In genomic region chr5:127031863-127032232, GRCh38 we compare ENCODE assay signal across 14 cellular contexts. TPM values are rescaled to one million over a fixed set of nuclear protein-coding genes. Genes with fewer than 3 reads are reported as not detected.
DNase-seq lines count a peak whose midpoint lies in the region; ATAC-seq and TF ChIP-seq lines count a peak whose summit lies in the region.
"Had no signal": no experiment of that assay in that cellular context is flagged by ENCODE, and none has a peak within 500 bp of the region (broad histone marks: within the 10 kb centered on the region; RNA-seq: fewer than 3 reads in every experiment).

No MANE protein-coding gene starts in this region.

- no peaks in the 10 kb centered on the region for H3K9me3 ChIP-seq in thyroid gland

- H3K4me3 ChIP-seq in thyroid gland (replicated peaks in 1 of 3), result no peak overlapping the region

- no peak for TF ChIP-seq POLR2A in thyroid gland (IDR thresholded peaks at IDR 0.05)

- peaks cover 23% of the 10 kb centered on the region for H3K4me1 Mint-ChIP-seq in activated T-cell treated with anti-CD3 and anti-CD28 coated beads, Interleukin-2, amount 50 U/mL, for 72 hours (ENCODE audit: low read depth)
- peaks cover 5% of the 10 kb centered on the region for H3K4me1 Mint-ChIP-seq in chondrocyte (ENCODE audit: low read depth)
- peaks cover 16 to 40% of the 10 kb centered on the region in 2 donors for H3K4me1 Mint-ChIP-seq in stimulated activated naive B cell treated with anti-CD40 and anti-IgM and Interleukin-4, amounts not matched to agents 10 μg/mL and 1 μg/mL and 100 μg/mL, for 72 hours

- no peaks in the 10 kb centered on the region for H3K36me3 ChIP-seq in thyroid gland

- no peak for TF ChIP-seq CTCF in chondrocyte (IDR thresholded peaks at IDR 0.05)
- no peak for TF ChIP-seq CTCF in thyroid gland (IDR thresholded peaks at IDR 0.05)

- H3K27ac Mint-ChIP-seq in activated T-cell treated with anti-CD3 and anti-CD28 coated beads, Interleukin-2, amount 50 U/mL, for 72 hours, result no peak overlapping the region
- no peak overlapping the region for H3K27ac Mint-ChIP-seq in chondrocyte (ENCODE audit: unreplicated experiment)
- peak overlapping the region; percentile 97 for H3K27ac Mint-ChIP-seq in stimulated activated naive B cell treated with anti-CD40 and anti-IgM and Interleukin-4, amounts not matched to agents 10 μg/mL and 1 μg/mL and 100 μg/mL, for 72 hours

- no peaks in the 10 kb centered on the region for H3K9me3 Mint-ChIP-seq in activated T-cell treated with anti-CD3 and anti-CD28 coated beads, Interleukin-2, amount 50 U/mL, for 72 hours
- no peaks in the 10 kb centered on the region for H3K9me3 Mint-ChIP-seq in chondrocyte (ENCODE audit: low read depth)
- no peaks in the 10 kb centered on the region for H3K9me3 Mint-ChIP-seq in stimulated activated naive B cell treated with anti-CD40 and anti-IgM and Interleukin-4, amounts not matched to agents 10 μg/mL and 1 μg/mL and 100 μg/mL, for 72 hours

- WGBS in thyroid gland, 2 donors, result 77 to 100% methylated on average over 2 of the region's 2 CpGs

- no peak overlapping the region for H3K27ac ChIP-seq in thyroid gland

- no peaks in the 10 kb centered on the region for H3K36me3 Mint-ChIP-seq in activated T-cell treated with anti-CD3 and anti-CD28 coated beads, Interleukin-2, amount 50 U/mL, for 72 hours (ENCODE audit: insufficient read depth in 2 of 2)
- no peaks in the 10 kb centered on the region for H3K36me3 Mint-ChIP-seq in chondrocyte (ENCODE audit: low read depth)
- peaks cover 9 to 12% of the 10 kb centered on the region in 2 donors for H3K36me3 Mint-ChIP-seq in stimulated activated naive B cell treated with anti-CD40 and anti-IgM and Interleukin-4, amounts not matched to agents 10 μg/mL and 1 μg/mL and 100 μg/mL, for 72 hours

- H3K27me3 Mint-ChIP-seq in activated T-cell treated with anti-CD3 and anti-CD28 coated beads, Interleukin-2, amount 50 U/mL, for 72 hours (ENCODE audit: low read depth), result peaks cover 18% of the 10 kb centered on the region
- H3K27me3 Mint-ChIP-seq in chondrocyte (ENCODE audit: low read depth), result peaks cover 6% of the 10 kb centered on the region
- no peaks in the 10 kb centered on the region for H3K27me3 Mint-ChIP-seq in stimulated activated naive B cell treated with anti-CD40 and anti-IgM and Interleukin-4, amounts not matched to agents 10 μg/mL and 1 μg/mL and 100 μg/mL, for 72 hours

- no peak for DNase-seq in activated T-cell treated with anti-CD3 and anti-CD28 coated beads, Interleukin-2, amount 50 U/mL, for 72 hours
- DNase-seq in activated T-cell treated with anti-CD3 and anti-CD28 coated beads, Interleukin-2, amount 50 U/mL, for 48 hours, result no peak
- DNase-seq in MV-4-11 (lab: John Stamatoyannopoulos, UW) (peak; percentile 11), chondrocyte (ENCODE audit: low spot score) (no peak), thyroid gland (no peak), SIG-M5 treated with dmso at 0.1 percent for 504 hours (lab: John Stamatoyannopoulos, UW; ENCODE audit: unreplicated experiment) (no peak)
- DNase-seq in stimulated activated naive B cell treated with anti-CD40 and anti-IgM and Interleukin-4, amounts not matched to agents 10 μg/mL and 1 μg/mL and 100 μg/mL, for 72 hours, result no peak
- DNase-seq: GOT3; Karpas-422; NCI-H446; SIG-M5; stimulated activated naive CD4-positive, alpha-beta T cell treated with Interleukin-2 at 50 U/mL for 16 hours had no signal

- no peak for ATAC-seq in activated T-cell treated with anti-CD3 and anti-CD28 coated beads, Interleukin-2, amount 50 U/mL, for 72 hours (replicated peaks in 1 of 2)
- ATAC-seq in stimulated activated naive B cell treated with anti-CD40 and anti-IgM and Interleukin-4, amounts not matched to agents 10 μg/mL and 1 μg/mL and 100 μg/mL, for 72 hours (replicated peaks), result no peak
- no peak for ATAC-seq in GM18519 (IDR thresholded peaks at IDR 0.05; ENCODE audit: low FRiP score, unreplicated experiment)
- ATAC-seq: esophagus mucosa had no signal

- H3K27me3 ChIP-seq in thyroid gland, result no peaks in the 10 kb centered on the region

- intact Hi-C loops in thyroid gland (cut with DNase I), result no loop called here

- peaks cover 7 to 21% of the 10 kb centered on the region in 2 donors for H3K4me1 ChIP-seq in thyroid gland

- H3K4me3 Mint-ChIP-seq in activated T-cell treated with anti-CD3 and anti-CD28 coated beads, Interleukin-2, amount 50 U/mL, for 72 hours, result peak overlapping the region; percentile 87 to 91
- H3K4me3 Mint-ChIP-seq in chondrocyte (ENCODE audit: unreplicated experiment), result peak overlapping the region; percentile 84
- peak overlapping the region; percentile 89 to 98 for H3K4me3 Mint-ChIP-seq in stimulated activated naive B cell treated with anti-CD40 and anti-IgM and Interleukin-4, amounts not matched to agents 10 μg/mL and 1 μg/mL and 100 μg/mL, for 72 hours

RNA-seq across cellular contexts. Expression of gene MARCHF3, which starts 1.5 kb away (rescaled TPM):
- 10 to 100 TPM in 1 of 2 donors, 1 to 10 TPM in 1; 9.3 to 12.4 TPM for total RNA-seq in activated T-cell treated with anti-CD3 and anti-CD28 coated beads, Interleukin-2, amount 50 U/mL, for 72 hours
- total RNA-seq in chondrocyte (1.5 to 2.2 TPM (median 2.0 TPM) in 3 replicates), thyroid gland (10 to 100 TPM in 1 of 4 donors, 1 to 10 TPM in 3; 3.0 to 14.5 (median 4.6) TPM)

RNA-seq across cellular contexts. Expression of gene C5orf63, which starts 41.5 kb away (rescaled TPM):
- 10 to 100 TPM; 16.0 to 16.4 TPM for total RNA-seq in activated T-cell treated with anti-CD3 and anti-CD28 coated beads, Interleukin-2, amount 50 U/mL, for 72 hours
- total RNA-seq in chondrocyte, result 0.46 to 0.77 TPM (median 0.50 TPM) in 3 replicates
- 10 to 100 TPM in 1 of 4 donors, 1 to 10 TPM in 3; 4.3 to 13.7 (median 6.6) TPM for total RNA-seq in thyroid gland
